Comparison of ENCODE assay signal across 8 cellular contexts in the genomic region with DNA sequence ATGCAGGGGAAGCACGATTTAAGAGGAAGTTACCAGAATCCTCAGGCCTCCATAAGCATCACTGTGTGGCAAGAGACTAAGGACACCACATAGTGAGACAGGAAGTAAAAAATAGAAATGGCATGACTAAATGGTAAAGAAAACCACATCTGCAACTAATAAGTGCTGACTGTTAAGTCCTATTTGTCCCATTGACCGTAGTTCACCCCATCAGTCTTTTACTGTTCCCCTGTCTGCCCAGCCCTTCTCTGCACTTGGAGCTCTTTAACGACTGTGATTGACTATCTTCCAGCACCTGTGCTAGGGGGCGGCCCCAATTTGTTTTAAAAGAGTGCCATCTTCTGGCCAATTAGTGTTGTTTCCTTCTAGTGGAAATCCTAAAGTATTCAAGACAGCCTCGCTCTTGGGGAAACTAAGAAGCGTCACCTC.
DNase-seq lines count a peak whose midpoint lies in the region; ATAC-seq and TF ChIP-seq lines count a peak whose summit lies in the region.

No MANE protein-coding gene starts in this region.

- in situ Hi-C loops in KBM-7 (cut with MboI; ENCODE audit: low pct_unique_long_range_greater_than_20kb, low sequenced_read_pairs) = loop anchor here (25.0 kb wide), 1 partner anchor 413 kb away; no protein-coding TSS in a partner anchor

- intact Hi-C loops in OCI-LY7 (cut with micrococcal nuclease; ENCODE audit: unreplicated experiment) = loop anchor here (1.0 kb wide), 1 partner anchor 191 kb away; no protein-coding TSS in a partner anchor
- intact Hi-C loops in uterus (cut with DNase I; ENCODE audit: low total_unique reads) = loop anchor here (10.0 kb wide), 1 partner anchor 185 kb away; no protein-coding TSS in a partner anchor

- H3K27me3 ChIP-seq in CD4-positive, CD25-positive, alpha-beta regulatory T cell (ENCODE audit: control insufficient read depth, insufficient read depth, low read length) = no peaks in the 10 kb centered on the region
- no peaks in the 10 kb centered on the region for H3K27me3 ChIP-seq in uterus

- H3K4me3 ChIP-seq in CD4-positive, CD25-positive, alpha-beta regulatory T cell (ENCODE audit: low read depth, low read length) = no peak overlapping the region
- H3K4me3 ChIP-seq in OCI-LY7 (ENCODE audit: low read depth, low read length, poor library complexity, severe bottlenecking) (no peak overlapping the region), uterus (no peak overlapping the region)

- H3K79me2 ChIP-seq in OCI-LY7 (ENCODE audit: insufficient read depth, low read depth, low read length) = no peaks in the 10 kb centered on the region

- H3K4me1 Mint-ChIP-seq in CD4-positive, CD25-positive, alpha-beta regulatory T cell = peaks cover 0 to 9% (median 0%) of the 10 kb centered on the region in 4 donors
- H3K4me1 Mint-ChIP-seq in activated T-cell treated with anti-CD3 and anti-CD28 coated beads, Interleukin-2, amount 50 U/mL, for 72 hours (ENCODE audit: low read depth) = no peaks in the 10 kb centered on the region

- H2AFZ ChIP-seq in OCI-LY7 (ENCODE audit: low read length) = no peak overlapping the region

- H3K27me3 Mint-ChIP-seq in CD4-positive, CD25-positive, alpha-beta regulatory T cell = peaks cover 4% of the 10 kb centered on the region
- peaks cover 11% of the 10 kb centered on the region for H3K27me3 Mint-ChIP-seq in activated T-cell treated with anti-CD3 and anti-CD28 coated beads, Interleukin-2, amount 50 U/mL, for 72 hours (ENCODE audit: low read depth)

- POLR2A ChIA-PET in OCI-LY7 (lab: Charles Lee) = no interaction called here

- peak overlapping the region in 1 of 3 donors; percentile 34 for H3K27ac Mint-ChIP-seq in CD4-positive, CD25-positive, alpha-beta regulatory T cell
- no peak overlapping the region for H3K27ac Mint-ChIP-seq in activated T-cell treated with anti-CD3 and anti-CD28 coated beads, Interleukin-2, amount 50 U/mL, for 72 hours

- no peaks in the 10 kb centered on the region for H3K9me2 ChIP-seq in OCI-LY7 (ENCODE audit: insufficient read depth, low read length)

- no peaks in the 10 kb centered on the region for H3K9me3 ChIP-seq in CD4-positive, CD25-positive, alpha-beta regulatory T cell (ENCODE audit: control insufficient read depth in 2 of 2, low read length in 2 of 2)
- H3K9me3 ChIP-seq in OCI-LY7 (ENCODE audit: low read length) (no peaks in the 10 kb centered on the region), uterus (no peaks in the 10 kb centered on the region)

- H4K20me1 ChIP-seq in OCI-LY7 (ENCODE audit: insufficient read depth, low read length) = no peaks in the 10 kb centered on the region

- no peaks in the 10 kb centered on the region for H3K9me3 Mint-ChIP-seq in CD4-positive, CD25-positive, alpha-beta regulatory T cell
- no peaks in the 10 kb centered on the region for H3K9me3 Mint-ChIP-seq in activated T-cell treated with anti-CD3 and anti-CD28 coated beads, Interleukin-2, amount 50 U/mL, for 72 hours

- CTCF ChIA-PET in OCI-LY7 (lab: Charles Lee; ENCODE audit: unreplicated experiment) = no interaction called here

- no peak overlapping the region for H3K4me3 Mint-ChIP-seq in CD4-positive, CD25-positive, alpha-beta regulatory T cell
- no peak overlapping the region for H3K4me3 Mint-ChIP-seq in activated T-cell treated with anti-CD3 and anti-CD28 coated beads, Interleukin-2, amount 50 U/mL, for 72 hours

- H3K36me3 ChIP-seq in CD4-positive, CD25-positive, alpha-beta regulatory T cell (ENCODE audit: control insufficient read depth, insufficient read depth, low read length) = no peaks in the 10 kb centered on the region
- H3K36me3 ChIP-seq in OCI-LY7 (ENCODE audit: insufficient read depth, low read length) (no peaks in the 10 kb centered on the region), uterus (no peaks in the 10 kb centered on the region)

- BruUV-seq in OCI-LY7 (replicated peaks; lab: Mats Ljungman, UMichigan) = no TSS peak

- TF ChIP-seq POLR2A in uterus (IDR thresholded peaks at IDR 0.05) = no peak

- no peak overlapping the region for H3K27ac ChIP-seq in CD4-positive, CD25-positive, alpha-beta regulatory T cell (ENCODE audit: insufficient read depth, low read length, poor library complexity, severe bottlenecking)
- H3K27ac ChIP-seq in OCI-LY7 (ENCODE audit: low read depth, low read length, poor library complexity, severe bottlenecking) (no peak overlapping the region), uterus (no peak overlapping the region)

- H3K36me3 Mint-ChIP-seq in CD4-positive, CD25-positive, alpha-beta regulatory T cell = no peaks in the 10 kb centered on the region
- no peaks in the 10 kb centered on the region for H3K36me3 Mint-ChIP-seq in activated T-cell treated with anti-CD3 and anti-CD28 coated beads, Interleukin-2, amount 50 U/mL, for 72 hours (ENCODE audit: insufficient read depth in 2 of 2)

- TF ChIP-seq CTCF in OCI-LY7 (conservative IDR thresholded peaks at IDR 0.05; ENCODE audit: low read length) = peak; percentile 73
- peak; percentile 44 to 72 (median 62) for TF ChIP-seq CTCF in uterus (IDR thresholded peaks at IDR 0.05)

- no peaks in the 10 kb centered on the region for H3K4me1 ChIP-seq in CD4-positive, CD25-positive, alpha-beta regulatory T cell (ENCODE audit: control insufficient read depth, insufficient read depth, low read length, poor library complexity, severe bottlenecking)
- H3K4me1 ChIP-seq in OCI-LY7 (ENCODE audit: insufficient read depth, low read length, poor library complexity, severe bottlenecking) (no peaks in the 10 kb centered on the region), uterus (peaks cover 0 to 8% of the 10 kb centered on the region in 2 donors)

- no peak overlapping the region for H3K4me2 ChIP-seq in OCI-LY7 (ENCODE audit: low read length)

- ATAC-seq in CD4-positive, CD25-positive, alpha-beta regulatory T cell (ENCODE audit: low read depth in 2 of 2) = peak; percentile 71
- peak; percentile 68 for ATAC-seq in GM19455 (IDR thresholded peaks at IDR 0.05; ENCODE audit: unreplicated experiment)
- peak; percentile 67 to 83 for ATAC-seq in activated T-cell treated with anti-CD3 and anti-CD28 coated beads, Interleukin-2, amount 50 U/mL, for 72 hours (replicated peaks in 1 of 2)

- DNase-seq in CD4-positive, CD25-positive, alpha-beta regulatory T cell = peak; percentile 15 to 78 (median 63)
- DNase-seq in KBM-7 (peak; percentile 79), OCI-LY7 (ENCODE audit: low spot score) (peak; percentile 61), fibroblast of the conjunctiva (ENCODE audit: low read depth) (peak; percentile 61), occipital lobe (lab: John Stamatoyannopoulos, UW) (peak; percentile 1), uterus (peak; percentile 35 to 62)
- peak; percentile 28 to 35 for DNase-seq in activated T-cell treated with anti-CD3 and anti-CD28 coated beads, Interleukin-2, amount 50 U/mL, for 72 hours

Comparison
In these comparisons a context has a peak if more than half of its experiments do, and no peak if none do; other contexts are left out.
1. DNase-seq: peak in every context shown above with its lines; median percentile 79 in KBM-7; 63 in CD4-positive, CD25-positive, alpha-beta regulatory T cell; 61 in OCI-LY7; 61 in fibroblast of the conjunctiva; 48 in uterus; 32 in activated T-cell treated with anti-CD3 and anti-CD28 coated beads, Interleukin-2, amount 50 U/mL, for 72 hours; 1 in occipital lobe.